ENCODE assay signal across 1 cellular context in the genomic region with DNA sequence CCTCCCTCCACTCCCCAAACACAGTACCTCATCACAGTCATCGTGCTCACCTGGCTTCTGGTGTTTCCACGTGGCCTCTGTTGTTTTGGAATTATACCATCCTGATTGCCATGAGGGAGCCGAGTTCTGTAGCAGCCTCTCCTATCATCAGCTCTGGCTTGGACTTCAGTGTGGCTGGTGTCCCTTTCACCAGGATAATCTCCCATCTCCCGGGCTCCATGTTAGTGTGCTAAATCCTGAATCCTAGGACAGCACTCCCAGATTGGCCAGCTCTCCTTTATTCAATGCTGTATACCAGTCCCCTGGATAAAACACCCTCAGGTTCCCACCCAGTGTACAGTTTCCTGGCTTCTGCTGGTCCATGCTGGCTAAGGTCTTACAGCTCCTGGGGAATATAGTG.
TF ChIP-seq lines count a peak whose summit lies in the region.

No MANE protein-coding gene starts in this region.

TF ChIP-seq in HepG2, 621 proteins besides CTCF, POLR2A, EP300 and RAD21:
- TF ChIP-seq ZNF34 (CRISPR knock-in tag; IDR thresholded peaks at IDR 0.05; ENCODE audit: borderline replicate concordance) = no peak
- TF ChIP-seq, protein P1, sequence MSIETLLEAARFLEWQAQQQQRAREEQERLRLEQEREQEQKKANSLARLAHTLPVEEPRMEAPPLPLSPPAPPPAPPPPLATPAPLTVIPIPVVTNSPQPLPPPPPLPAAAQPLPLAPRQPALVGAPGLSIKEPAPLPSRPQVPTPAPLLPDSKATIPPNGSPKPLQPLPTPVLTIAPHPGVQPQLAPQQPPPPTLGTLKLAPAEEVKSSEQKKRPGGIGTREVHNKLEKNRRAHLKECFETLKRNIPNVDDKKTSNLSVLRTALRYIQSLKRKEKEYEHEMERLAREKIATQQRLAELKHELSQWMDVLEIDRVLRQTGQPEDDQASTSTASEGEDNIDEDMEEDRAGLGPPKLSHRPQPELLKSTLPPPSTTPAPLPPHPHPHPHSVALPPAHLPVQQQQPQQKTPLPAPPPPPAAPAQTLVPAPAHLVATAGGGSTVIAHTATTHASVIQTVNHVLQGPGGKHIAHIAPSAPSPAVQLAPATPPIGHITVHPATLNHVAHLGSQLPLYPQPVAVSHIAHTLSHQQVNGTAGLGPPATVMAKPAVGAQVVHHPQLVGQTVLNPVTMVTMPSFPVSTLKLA (IDR thresholded peaks at IDR 0.05) = peak; percentile 66
TF ChIP-seq in HepG2: peak in this region for 1.
